In genomic region chr11:122723106-122723505, GRCh38 we compare ENCODE assay signal across 16 cellular contexts.
DNase-seq lines count a peak whose midpoint lies in the region; ATAC-seq and TF ChIP-seq lines count a peak whose summit lies in the region.
"Had no signal": no experiment of that assay in that cellular context is flagged by ENCODE, and none has a peak within 500 bp of the region (broad histone marks: within the 10 kb centered on the region; RNA-seq: fewer than 3 reads in every experiment).

No MANE protein-coding gene starts in this region.

- H3K23ac ChIP-seq in neuronal stem cell (ENCODE audit: low read depth, low read length, poor library complexity): no peak overlapping the region

- peak overlapping the region; percentile 29; the same call in 1 of the 2 replicates for H3K4me2 ChIP-seq in KMS-11
- H3K4me2 ChIP-seq in neuronal stem cell (ENCODE audit: insufficient read depth, low read length, poor library complexity, severe bottlenecking): no peak overlapping the region

- no peak overlapping the region for H3K27ac ChIP-seq in CD8-positive, alpha-beta T cell (ENCODE audit: low read depth, low read length)
- H3K27ac ChIP-seq in KMS-11 (no peak overlapping the region), neuronal stem cell (replicated peaks; ENCODE audit: low read length) (no peak overlapping the region)
- H3K27ac ChIP-seq: gastrocnemius medialis, testis had no signal

- H2AFZ ChIP-seq in KMS-11 (ENCODE audit: low read depth) (no peak overlapping the region), neuronal stem cell (ENCODE audit: low read length) (no peak overlapping the region)

- H3K9me3 ChIP-seq in CD8-positive, alpha-beta T cell (ENCODE audit: low read length): no peaks in the 10 kb centered on the region
- no peaks in the 10 kb centered on the region for H3K9me3 ChIP-seq in neuronal stem cell (replicated peaks in 1 of 2; ENCODE audit: control insufficient read depth in 2 of 2, insufficient read depth in 1 of 2, low read depth in 1 of 2, low read length in 2 of 2)
- H3K9me3 ChIP-seq: gastrocnemius medialis, testis had no signal

- no peak overlapping the region for H3K4ac ChIP-seq in neuronal stem cell (ENCODE audit: low read length)

- no peak overlapping the region for H2BK15ac ChIP-seq in neuronal stem cell (ENCODE audit: low read length)

- H3K4me3 Mint-ChIP-seq in CD8-positive, alpha-beta T cell: peak overlapping the region; percentile 27
- H3K4me3 Mint-ChIP-seq in activated naive CD8-positive, alpha-beta T cell treated with anti-CD3 and anti-CD28 coated beads, Interleukin-2, amount 50 U/mL, for 24 hours: peak overlapping the region; percentile 69
- H3K4me3 Mint-ChIP-seq: activated B cell treated with CpG ODN at 0.5 μM for 24 hours had no signal

- peaks cover 86% of the 10 kb centered on the region for H3K4me1 ChIP-seq in CD8-positive, alpha-beta T cell (ENCODE audit: insufficient read depth, low read length)
- peaks cover 46% of the 10 kb centered on the region for H3K4me1 ChIP-seq in KMS-11 (ENCODE audit: low read depth, poor library complexity, severe bottlenecking)
- H3K4me1 ChIP-seq in neuronal stem cell (ENCODE audit: control insufficient read depth in 2 of 2, insufficient read depth in 1 of 2, low read depth in 1 of 2, low read length in 2 of 2): peaks cover 25% of the 10 kb centered on the region in 2 donors
- H3K4me1 ChIP-seq: gastrocnemius medialis had no signal

- no CpG with 5 or more reads among the region's 4 CpGs for WGBS in neuronal stem cell (ENCODE audit: extremely low coverage in 2 of 2, insufficient read length in 2 of 2, insufficient replicate concordance in 1 of 2), 2 donors

- H3K27ac Mint-ChIP-seq in CD8-positive, alpha-beta T cell: peak overlapping the region; percentile 78
- peak overlapping the region; percentile 87 for H3K27ac Mint-ChIP-seq in activated naive CD8-positive, alpha-beta T cell treated with anti-CD3 and anti-CD28 coated beads, Interleukin-2, amount 50 U/mL, for 24 hours
- H3K27ac Mint-ChIP-seq: activated B cell treated with CpG ODN at 0.5 μM for 24 hours had no signal

- intact Hi-C loops in CD8-positive, alpha-beta T cell (cut with DNase I, micrococcal nuclease): loop anchor here in 1 of 2 experiments (2.0 kb wide), 1 partner anchor 68 kb away; the partner anchor contains the start of gene UBASH3B
- intact Hi-C loops in left colon (cut with DNase I, micrococcal nuclease): no loop called here

- no peaks in the 10 kb centered on the region for H3K27me3 ChIP-seq in CD8-positive, alpha-beta T cell (ENCODE audit: insufficient read depth, low read length)
- H3K27me3 ChIP-seq in KMS-11 (ENCODE audit: insufficient read depth, low read depth) (no peaks in the 10 kb centered on the region), neuronal stem cell (ENCODE audit: control insufficient read depth in 3 of 3, insufficient read depth in 3 of 3, low read depth in 1 of 3, low read length in 3 of 3) (no peaks in the 10 kb centered on the region)
- H3K27me3 ChIP-seq: gastrocnemius medialis, testis had no signal

- no peak overlapping the region for H2AK5ac ChIP-seq in neuronal stem cell (ENCODE audit: low read depth, low read length)

- no peak overlapping the region for H4K91ac ChIP-seq in neuronal stem cell (ENCODE audit: low read depth, low read length, poor library complexity)

- no peaks in the 10 kb centered on the region for H3K36me3 ChIP-seq in CD8-positive, alpha-beta T cell (ENCODE audit: insufficient read depth, low read length)
- H3K36me3 ChIP-seq in KMS-11 (ENCODE audit: insufficient read depth) (no peaks in the 10 kb centered on the region), neuronal stem cell (replicated peaks in 1 of 2; ENCODE audit: control insufficient read depth in 2 of 2, insufficient read depth in 2 of 2, low read length in 2 of 2) (no peaks in the 10 kb centered on the region)
- H3K36me3 ChIP-seq: gastrocnemius medialis had no signal

- H3K4me1 Mint-ChIP-seq in CD8-positive, alpha-beta T cell (ENCODE audit: low read depth): peaks cover 86% of the 10 kb centered on the region
- peaks cover 98% of the 10 kb centered on the region for H3K4me1 Mint-ChIP-seq in activated naive CD8-positive, alpha-beta T cell treated with anti-CD3 and anti-CD28 coated beads, Interleukin-2, amount 50 U/mL, for 24 hours

- CTCF ChIA-PET in CD8-positive, alpha-beta T cell (lab: Charles Lee): interaction anchor here (1.5 to 4.2 kb wide), 2 partner anchors 27 to 32 kb away, joined by 3 to 24 read pairs; no protein-coding TSS in a partner anchor

- no peaks in the 10 kb centered on the region for H3K9me3 Mint-ChIP-seq in CD8-positive, alpha-beta T cell
- no peaks in the 10 kb centered on the region for H3K9me3 Mint-ChIP-seq in activated naive CD8-positive, alpha-beta T cell treated with anti-CD3 and anti-CD28 coated beads, Interleukin-2, amount 50 U/mL, for 24 hours
- H3K9me3 Mint-ChIP-seq: activated B cell treated with CpG ODN at 0.5 μM for 24 hours had no signal

- no peak overlapping the region for H2BK120ac ChIP-seq in neuronal stem cell (ENCODE audit: low read depth, low read length)

- H3K14ac ChIP-seq in neuronal stem cell (ENCODE audit: low read length): no peak overlapping the region

- H2BK12ac ChIP-seq in neuronal stem cell (ENCODE audit: low read length): no peak overlapping the region

- H3K4me3 ChIP-seq in CD8-positive, alpha-beta T cell (ENCODE audit: low read depth, low read length): no peak overlapping the region
- H3K4me3 ChIP-seq in KMS-11 (IDR thresholded peaks at IDR 0.05; ENCODE audit: insufficient read depth, low read depth, low read length) (no peak overlapping the region), neuronal stem cell (ENCODE audit: low read length in 2 of 2) (no peak overlapping the region)
- H3K4me3 ChIP-seq: gastrocnemius medialis, testis had no signal

- no peak for ATAC-seq in CD8-positive, alpha-beta T cell
- ATAC-seq in activated naive CD8-positive, alpha-beta T cell treated with anti-CD3 and anti-CD28 coated beads, Interleukin-2, amount 50 U/mL, for 24 hours: peak; percentile 6
- ATAC-seq in GM18867 (IDR thresholded peaks at IDR 0.05; ENCODE audit: unreplicated experiment) (no peak), left colon (no peak)
- ATAC-seq: gastrocnemius medialis, Panc1 had no signal

- POLR2A ChIA-PET in CD8-positive, alpha-beta T cell (lab: Charles Lee): interaction anchor here (1.4 kb wide), 1 partner anchor 10 kb away, joined by 6 read pairs; no protein-coding TSS in a partner anchor

- no peaks in the 10 kb centered on the region for H3K79me2 ChIP-seq in KMS-11 (ENCODE audit: insufficient read depth, low read depth)

- peak overlapping the region; percentile 4 for H3K18ac ChIP-seq in neuronal stem cell (ENCODE audit: low read length)

- no peak for TF ChIP-seq CTCF in CD8-positive, alpha-beta T cell (IDR thresholded peaks at IDR 0.05)
- TF ChIP-seq CTCF in KMS-11 (conservative IDR thresholded peaks at IDR 0.05; ENCODE audit: low read depth, low read length): no peak

- peaks cover 4% of the 10 kb centered on the region for H3K36me3 Mint-ChIP-seq in CD8-positive, alpha-beta T cell
- peaks cover 13% of the 10 kb centered on the region for H3K36me3 Mint-ChIP-seq in activated naive CD8-positive, alpha-beta T cell treated with anti-CD3 and anti-CD28 coated beads, Interleukin-2, amount 50 U/mL, for 24 hours (ENCODE audit: low read depth)

- H3K79me1 ChIP-seq in neuronal stem cell (ENCODE audit: low read depth, low read length): no peaks in the 10 kb centered on the region

- H4K20me1 ChIP-seq in KMS-11 (ENCODE audit: insufficient read depth): no peaks in the 10 kb centered on the region

- H3K27me3 Mint-ChIP-seq in CD8-positive, alpha-beta T cell (ENCODE audit: low read depth): no peaks in the 10 kb centered on the region
- H3K27me3 Mint-ChIP-seq in activated naive CD8-positive, alpha-beta T cell treated with anti-CD3 and anti-CD28 coated beads, Interleukin-2, amount 50 U/mL, for 24 hours: no peaks in the 10 kb centered on the region

- H3K9ac ChIP-seq in KMS-11 (no peak overlapping the region), neuronal stem cell (ENCODE audit: low read depth, low read length, poor library complexity) (no peak overlapping the region)

- H4K8ac ChIP-seq in neuronal stem cell (ENCODE audit: low read depth, low read length): no peak overlapping the region

- no peak overlapping the region for H2BK5ac ChIP-seq in neuronal stem cell (ENCODE audit: low read length)

- DNase-seq in CD8-positive, alpha-beta T cell: no peak
- DNase-seq in activated naive CD8-positive, alpha-beta T cell treated with anti-CD3 and anti-CD28 coated beads, Interleukin-2, amount 50 U/mL, for 24 hours: no peak
- DNase-seq in neuronal stem cell (ENCODE audit: low spot score): no peak
- DNase-seq in ureter (ENCODE audit: low spot score): no peak
- no peak for DNase-seq in left colon
- DNase-seq: activated B cell treated with CpG ODN at 0.5 μM for 24 hours, amniotic stem cell, cerebellar nuclear complex, gastrocnemius medialis, NCI-H187, NCI-H526 treated with DMSO at 0.1 percent for 48 hours, retina, testis had no signal
